Comparison of ENCODE assay signal across 12 cellular contexts in the genomic region with DNA sequence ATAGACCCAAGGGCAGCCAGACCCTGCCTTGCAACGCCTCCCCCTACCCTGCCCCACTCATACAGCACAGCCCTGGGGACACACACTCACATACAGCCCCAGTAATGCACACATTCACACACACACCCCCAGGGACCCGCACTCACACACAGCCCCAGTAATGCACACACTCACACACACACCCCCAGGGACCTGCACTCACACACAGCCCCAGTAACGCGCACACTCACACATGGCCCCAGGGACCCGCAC. TPM values are rescaled to one million over a fixed set of nuclear protein-coding genes. Genes with fewer than 3 reads are reported as not detected.
DNase-seq lines count a peak whose midpoint lies in the region; ATAC-seq and TF ChIP-seq lines count a peak whose summit lies in the region.
"Had no signal": no experiment of that assay in that cellular context is flagged by ENCODE, and none has a peak within 500 bp of the region (broad histone marks: within the 10 kb centered on the region; RNA-seq: fewer than 3 reads in every experiment).

No MANE protein-coding gene starts in this region.

- peak overlapping the region; percentile 31 to 88 for H3K4me3 Mint-ChIP-seq in activated T-cell treated with anti-CD3 and anti-CD28 coated beads, Interleukin-2, amount 50 U/mL, for 72 hours
- H3K4me3 Mint-ChIP-seq in activated T-helper 1 cell treated with anti-CD3 and anti-CD28 coated beads, Interleukin-12 subunit alpha, Interleukin-12 subunit beta, Interleukin-2, Interleukin-4 antibody, amounts not matched to agents 30 ng/mL and 10 ng/mL and 1 ng/mL, durations not matched to agents 14 hours and 24 hours and 36 hours, result peak overlapping the region; percentile 30

- H3K27ac ChIP-seq in suprapubic skin, result no peak overlapping the region
- H3K27ac ChIP-seq: upper lobe of right lung had no signal

- WGBS in suprapubic skin, result 24% methylated on average over 2 of the region's 5 CpGs

- no peaks in the 10 kb centered on the region for H3K9me3 Mint-ChIP-seq in activated T-cell treated with anti-CD3 and anti-CD28 coated beads, Interleukin-2, amount 50 U/mL, for 72 hours
- no peaks in the 10 kb centered on the region for H3K9me3 Mint-ChIP-seq in activated T-helper 1 cell treated with anti-CD3 and anti-CD28 coated beads, Interleukin-12 subunit alpha, Interleukin-12 subunit beta, Interleukin-2, Interleukin-4 antibody, amounts not matched to agents 30 ng/mL and 10 ng/mL and 1 ng/mL, durations not matched to agents 14 hours and 24 hours and 36 hours

- no peaks in the 10 kb centered on the region for H3K36me3 Mint-ChIP-seq in activated T-cell treated with anti-CD3 and anti-CD28 coated beads, Interleukin-2, amount 50 U/mL, for 72 hours (ENCODE audit: insufficient read depth in 2 of 2)
- peaks cover 8% of the 10 kb centered on the region for H3K36me3 Mint-ChIP-seq in activated T-helper 1 cell treated with anti-CD3 and anti-CD28 coated beads, Interleukin-12 subunit alpha, Interleukin-12 subunit beta, Interleukin-2, Interleukin-4 antibody, amounts not matched to agents 30 ng/mL and 10 ng/mL and 1 ng/mL, durations not matched to agents 14 hours and 24 hours and 36 hours (ENCODE audit: low read depth)

- DNase-seq in activated T-cell treated with anti-CD3 and anti-CD28 coated beads, Interleukin-2, amount 50 U/mL, for 72 hours, result no peak
- DNase-seq in activated T-cell treated with anti-CD3 and anti-CD28 coated beads, Interleukin-2, amount 50 U/mL, for 1 hour, result no peak
- no peak for DNase-seq in activated T-helper 1 cell treated with anti-CD3 and anti-CD28 coated beads, Interleukin-12 subunit alpha, Interleukin-12 subunit beta, Interleukin-2, Interleukin-4 antibody, amounts not matched to agents 30 ng/mL and 10 ng/mL and 1 ng/mL, durations not matched to agents 14 hours and 24 hours and 36 hours (ENCODE audit: low spot score)
- DNase-seq in left kidney (ENCODE audit: low read depth, low spot score) (peak; percentile 55), suprapubic skin (ENCODE audit: low spot score in 2 of 2) (peak in 1 of 2 donors; percentile 60), NCI-H446 treated with DMSO at 0.1 percent for 48 hours (lab: John Stamatoyannopoulos, UW) (no peak), SKM-1 treated with dmso at 0.1 percent for 144 hours (lab: John Stamatoyannopoulos, UW; ENCODE audit: unreplicated experiment) (no peak)
- DNase-seq in activated CD4-positive, CD25-positive, alpha-beta regulatory T cell treated with anti-CD3 and anti-CD28 coated beads, Interleukin-2, amount 50 U/mL, for 72 hours, result no peak
- DNase-seq: NCI-H2107 had no signal

- H3K9me3 ChIP-seq in suprapubic skin, result no peaks in the 10 kb centered on the region
- H3K9me3 ChIP-seq: right atrium auricular region, upper lobe of right lung had no signal

- intact Hi-C loops in activated T-helper 1 cell treated with anti-CD3 and anti-CD28 coated beads, Interleukin-12 subunit alpha, Interleukin-12 subunit beta, Interleukin-2, Interleukin-4 antibody, amounts not matched to agents 30 ng/mL and 10 ng/mL and 1 ng/mL, durations not matched to agents 14 hours and 24 hours and 36 hours (cut with micrococcal nuclease), result loop anchor here (5.0 to 10.0 kb wide), 3 partner anchors 286 to 921 kb away; a partner anchor contains a TSS

- TF ChIP-seq POLR2A in suprapubic skin (IDR thresholded peaks at IDR 0.05), result no peak

- H3K27ac Mint-ChIP-seq in activated T-cell treated with anti-CD3 and anti-CD28 coated beads, Interleukin-2, amount 50 U/mL, for 72 hours, result peak overlapping the region; percentile 5
- H3K27ac Mint-ChIP-seq in activated T-helper 1 cell treated with anti-CD3 and anti-CD28 coated beads, Interleukin-12 subunit alpha, Interleukin-12 subunit beta, Interleukin-2, Interleukin-4 antibody, amounts not matched to agents 30 ng/mL and 10 ng/mL and 1 ng/mL, durations not matched to agents 14 hours and 24 hours and 36 hours, result peak overlapping the region; percentile 24

- H3K27me3 ChIP-seq in suprapubic skin, result no peaks in the 10 kb centered on the region
- H3K27me3 ChIP-seq: right atrium auricular region, upper lobe of right lung had no signal

- H3K4me3 ChIP-seq in suprapubic skin, result peak overlapping the region; percentile 5
- H3K4me3 ChIP-seq: right atrium auricular region, upper lobe of right lung had no signal

- TF ChIP-seq CTCF in suprapubic skin (IDR thresholded peaks at IDR 0.05), result no peak

- H3K36me3 ChIP-seq in suprapubic skin, result no peaks in the 10 kb centered on the region
- H3K36me3 ChIP-seq: right atrium auricular region, upper lobe of right lung had no signal

- no peak for TF ChIP-seq EP300 in suprapubic skin (IDR thresholded peaks at IDR 0.05)

- peaks cover 65% of the 10 kb centered on the region for H3K4me1 ChIP-seq in suprapubic skin

- H3K27me3 Mint-ChIP-seq in activated T-cell treated with anti-CD3 and anti-CD28 coated beads, Interleukin-2, amount 50 U/mL, for 72 hours (ENCODE audit: low read depth), result no peaks in the 10 kb centered on the region
- no peaks in the 10 kb centered on the region for H3K27me3 Mint-ChIP-seq in activated T-helper 1 cell treated with anti-CD3 and anti-CD28 coated beads, Interleukin-12 subunit alpha, Interleukin-12 subunit beta, Interleukin-2, Interleukin-4 antibody, amounts not matched to agents 30 ng/mL and 10 ng/mL and 1 ng/mL, durations not matched to agents 14 hours and 24 hours and 36 hours (ENCODE audit: insufficient read depth)

- ATAC-seq in activated T-cell treated with anti-CD3 and anti-CD28 coated beads, Interleukin-2, amount 50 U/mL, for 72 hours (replicated peaks in 1 of 2), result no peak

- peaks cover 80% of the 10 kb centered on the region for H3K4me1 Mint-ChIP-seq in activated T-cell treated with anti-CD3 and anti-CD28 coated beads, Interleukin-2, amount 50 U/mL, for 72 hours (ENCODE audit: low read depth)
- H3K4me1 Mint-ChIP-seq in activated T-helper 1 cell treated with anti-CD3 and anti-CD28 coated beads, Interleukin-12 subunit alpha, Interleukin-12 subunit beta, Interleukin-2, Interleukin-4 antibody, amounts not matched to agents 30 ng/mL and 10 ng/mL and 1 ng/mL, durations not matched to agents 14 hours and 24 hours and 36 hours (ENCODE audit: low read depth), result peaks cover 65% of the 10 kb centered on the region

RNA-seq across cellular contexts. Expression of a gene that starts 3.1 kb away (rescaled TPM):
- 10 to 100 TPM in 1 of 2 donors, 1 to 10 TPM in 1; 8.1 to 14.6 TPM for total RNA-seq in activated T-cell treated with anti-CD3 and anti-CD28 coated beads, Interleukin-2, amount 50 U/mL, for 72 hours
- total RNA-seq in activated T-helper 1 cell treated with anti-CD3 and anti-CD28 coated beads, Interleukin-12 subunit alpha, Interleukin-12 subunit beta, Interleukin-2, Interleukin-4 antibody, amounts not matched to agents 30 ng/mL and 10 ng/mL and 1 ng/mL, durations not matched to agents 14 hours and 24 hours and 36 hours, result 5.7 and 7.3 TPM in 2 replicates
- 10 to 100 TPM in 1 of 4 donors, 1 to 10 TPM in 3; 7.1 to 11.5 (median 8.5) TPM for total RNA-seq in suprapubic skin

RNA-seq across cellular contexts. Expression of a gene that starts 9.2 kb away (rescaled TPM):
- 1 to 10 TPM; 3.9 to 9.3 TPM for total RNA-seq in activated T-cell treated with anti-CD3 and anti-CD28 coated beads, Interleukin-2, amount 50 U/mL, for 72 hours
- total RNA-seq in activated T-helper 1 cell treated with anti-CD3 and anti-CD28 coated beads, Interleukin-12 subunit alpha, Interleukin-12 subunit beta, Interleukin-2, Interleukin-4 antibody, amounts not matched to agents 30 ng/mL and 10 ng/mL and 1 ng/mL, durations not matched to agents 14 hours and 24 hours and 36 hours, result 5.8 and 7.4 TPM in 2 replicates
- under 1 TPM in 3 of 4 donors, not detected in 1; 0.16 to 0.53 (median 0.16) TPM for total RNA-seq in suprapubic skin
- total RNA-seq: dermis microvascular lymphatic vessel endothelial cell had no signal

RNA-seq across cellular contexts. Expression of a gene that starts 47.0 kb away (rescaled TPM):
- total RNA-seq in activated T-cell treated with anti-CD3 and anti-CD28 coated beads, Interleukin-2, amount 50 U/mL, for 72 hours, result 10 to 100 TPM; 12.0 to 19.6 TPM
- 4.4 and 4.9 TPM in 2 replicates for total RNA-seq in activated T-helper 1 cell treated with anti-CD3 and anti-CD28 coated beads, Interleukin-12 subunit alpha, Interleukin-12 subunit beta, Interleukin-2, Interleukin-4 antibody, amounts not matched to agents 30 ng/mL and 10 ng/mL and 1 ng/mL, durations not matched to agents 14 hours and 24 hours and 36 hours
- total RNA-seq in suprapubic skin, result 10 to 100 TPM; 29.8 to 66.8 (median 51.3) TPM
